In the genomic region with DNA sequence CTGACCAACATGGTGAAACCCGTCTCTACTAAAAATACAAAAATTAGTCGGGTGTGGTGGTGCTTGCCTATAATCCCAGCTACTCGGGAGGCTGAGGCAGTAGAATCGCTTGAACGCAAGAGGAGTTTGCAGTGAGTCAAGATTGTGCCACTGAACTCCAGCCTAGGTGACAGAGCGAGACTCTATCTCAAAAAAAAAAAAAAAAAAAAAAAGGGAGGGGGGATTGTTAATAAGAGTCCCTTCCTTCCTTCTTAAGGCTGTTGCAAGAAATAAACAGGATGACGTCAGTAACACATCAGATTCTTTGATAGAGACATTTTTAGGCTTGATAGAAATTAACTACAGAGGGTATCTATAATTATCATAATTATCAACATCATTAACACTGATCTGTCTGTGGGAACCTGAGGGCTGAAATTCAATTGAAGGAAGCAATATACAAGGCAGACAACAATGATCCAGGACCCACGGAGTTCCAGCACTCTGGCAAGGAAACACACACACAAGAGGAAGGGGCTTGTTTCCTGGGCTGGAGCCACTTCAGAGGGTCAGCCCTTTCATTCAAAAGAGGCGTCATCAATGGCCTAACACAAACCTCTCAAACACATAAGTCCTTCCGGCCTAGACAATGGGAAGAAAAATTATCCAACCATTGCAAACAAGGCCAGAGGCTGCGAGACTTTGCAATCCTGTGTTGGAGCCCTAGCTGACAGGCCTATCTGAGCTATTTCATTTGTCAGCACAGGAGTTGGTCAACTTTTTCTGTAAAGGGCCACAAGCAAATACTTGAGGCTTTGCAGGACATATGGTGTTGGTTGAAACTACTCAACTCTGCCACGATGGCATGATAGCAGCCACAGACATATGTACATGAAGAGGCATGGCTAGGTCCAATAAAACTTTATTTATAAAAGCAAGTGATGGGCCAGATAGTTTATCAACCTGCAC, we compare ENCODE assay signal across 1 cellular context.
TF ChIP-seq lines count a peak whose summit lies in the region.

No MANE protein-coding gene starts in this region.

TF ChIP-seq in HepG2, 621 proteins besides CTCF, POLR2A, EP300 and RAD21 (continued from another document and continues in another):
- TF ChIP-seq, protein P1, sequence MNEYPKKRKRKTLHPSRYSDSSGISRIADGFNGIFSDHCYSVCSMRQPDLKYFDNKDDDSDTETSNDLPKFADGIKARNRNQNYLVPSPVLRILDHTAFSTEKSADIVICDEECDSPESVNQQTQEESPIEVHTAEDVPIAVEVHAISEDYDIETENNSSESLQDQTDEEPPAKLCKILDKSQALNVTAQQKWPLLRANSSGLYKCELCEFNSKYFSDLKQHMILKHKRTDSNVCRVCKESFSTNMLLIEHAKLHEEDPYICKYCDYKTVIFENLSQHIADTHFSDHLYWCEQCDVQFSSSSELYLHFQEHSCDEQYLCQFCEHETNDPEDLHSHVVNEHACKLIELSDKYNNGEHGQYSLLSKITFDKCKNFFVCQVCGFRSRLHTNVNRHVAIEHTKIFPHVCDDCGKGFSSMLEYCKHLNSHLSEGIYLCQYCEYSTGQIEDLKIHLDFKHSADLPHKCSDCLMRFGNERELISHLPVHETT (CRISPR knock-in tag; conservative IDR thresholded peaks at IDR 0.05), result no peak
- TF ChIP-seq SRF (IDR thresholded peaks at IDR 0.05; ENCODE audit: low read depth, low read length) (no peak), NFYC (CRISPR knock-in tag; IDR thresholded peaks at IDR 0.05) (no peak), SOX13 (IDR thresholded peaks at IDR 0.05) (peak; percentile 23; the same call in 1 of the 2 replicates), SOX13 (CRISPR knock-in tag; conservative IDR thresholded peaks at IDR 0.05 in 1 of 2, IDR thresholded peaks at IDR 0.05 in 1 of 2) (peak in 1 of 2 experiments; percentile 86; a peak in 2 of 4 replicates), NR2F6 (IDR thresholded peaks at IDR 0.05) (no peak), NR2F6 (CRISPR knock-in tag; IDR thresholded peaks at IDR 0.05) (no peak), ZNF263 (CRISPR knock-in tag; IDR thresholded peaks at IDR 0.05) (no peak), ZNF577 (CRISPR knock-in tag; IDR thresholded peaks at IDR 0.05; ENCODE audit: borderline replicate concordance, low read depth) (no peak), SNRNP70 (IDR thresholded peaks at IDR 0.05; ENCODE audit: low read depth, low read length) (no peak), CEBPB (IDR thresholded peaks at IDR 0.05; ENCODE audit: borderline replicate concordance, low read depth, low read length) (peak; percentile 61; the same call in 1 of the 2 replicates), BHLHE40 (IDR thresholded peaks at IDR 0.05; ENCODE audit: low read length) (no peak), ZC3H13 (CRISPR knock-in tag; IDR thresholded peaks at IDR 0.05) (no peak), GATAD2A (CRISPR knock-in tag; IDR thresholded peaks at IDR 0.05) (no peak), NKX3-1 (CRISPR knock-in tag; IDR thresholded peaks at IDR 0.05) (no peak), ZFP62 (CRISPR knock-in tag; IDR thresholded peaks at IDR 0.05) (no peak), PAX8 (CRISPR knock-in tag; IDR thresholded peaks at IDR 0.05; ENCODE audit: borderline replicate concordance) (no peak), NFE2L2 (IDR thresholded peaks at IDR 0.05; ENCODE audit: low read length) (no peak), TOE1 (CRISPR knock-in tag; IDR thresholded peaks at IDR 0.05) (no peak), CEBPG (CRISPR knock-in tag; IDR thresholded peaks at IDR 0.05) (peak; percentile 62), ZSCAN9 (CRISPR knock-in tag; IDR thresholded peaks at IDR 0.05; ENCODE audit: borderline replicate concordance) (no peak), SOX5 (CRISPR knock-in tag; IDR thresholded peaks at IDR 0.05; ENCODE audit: borderline replicate concordance) (peak; percentile 76; the same call in 1 of the 2 replicates)
- TF ChIP-seq, protein P2, sequence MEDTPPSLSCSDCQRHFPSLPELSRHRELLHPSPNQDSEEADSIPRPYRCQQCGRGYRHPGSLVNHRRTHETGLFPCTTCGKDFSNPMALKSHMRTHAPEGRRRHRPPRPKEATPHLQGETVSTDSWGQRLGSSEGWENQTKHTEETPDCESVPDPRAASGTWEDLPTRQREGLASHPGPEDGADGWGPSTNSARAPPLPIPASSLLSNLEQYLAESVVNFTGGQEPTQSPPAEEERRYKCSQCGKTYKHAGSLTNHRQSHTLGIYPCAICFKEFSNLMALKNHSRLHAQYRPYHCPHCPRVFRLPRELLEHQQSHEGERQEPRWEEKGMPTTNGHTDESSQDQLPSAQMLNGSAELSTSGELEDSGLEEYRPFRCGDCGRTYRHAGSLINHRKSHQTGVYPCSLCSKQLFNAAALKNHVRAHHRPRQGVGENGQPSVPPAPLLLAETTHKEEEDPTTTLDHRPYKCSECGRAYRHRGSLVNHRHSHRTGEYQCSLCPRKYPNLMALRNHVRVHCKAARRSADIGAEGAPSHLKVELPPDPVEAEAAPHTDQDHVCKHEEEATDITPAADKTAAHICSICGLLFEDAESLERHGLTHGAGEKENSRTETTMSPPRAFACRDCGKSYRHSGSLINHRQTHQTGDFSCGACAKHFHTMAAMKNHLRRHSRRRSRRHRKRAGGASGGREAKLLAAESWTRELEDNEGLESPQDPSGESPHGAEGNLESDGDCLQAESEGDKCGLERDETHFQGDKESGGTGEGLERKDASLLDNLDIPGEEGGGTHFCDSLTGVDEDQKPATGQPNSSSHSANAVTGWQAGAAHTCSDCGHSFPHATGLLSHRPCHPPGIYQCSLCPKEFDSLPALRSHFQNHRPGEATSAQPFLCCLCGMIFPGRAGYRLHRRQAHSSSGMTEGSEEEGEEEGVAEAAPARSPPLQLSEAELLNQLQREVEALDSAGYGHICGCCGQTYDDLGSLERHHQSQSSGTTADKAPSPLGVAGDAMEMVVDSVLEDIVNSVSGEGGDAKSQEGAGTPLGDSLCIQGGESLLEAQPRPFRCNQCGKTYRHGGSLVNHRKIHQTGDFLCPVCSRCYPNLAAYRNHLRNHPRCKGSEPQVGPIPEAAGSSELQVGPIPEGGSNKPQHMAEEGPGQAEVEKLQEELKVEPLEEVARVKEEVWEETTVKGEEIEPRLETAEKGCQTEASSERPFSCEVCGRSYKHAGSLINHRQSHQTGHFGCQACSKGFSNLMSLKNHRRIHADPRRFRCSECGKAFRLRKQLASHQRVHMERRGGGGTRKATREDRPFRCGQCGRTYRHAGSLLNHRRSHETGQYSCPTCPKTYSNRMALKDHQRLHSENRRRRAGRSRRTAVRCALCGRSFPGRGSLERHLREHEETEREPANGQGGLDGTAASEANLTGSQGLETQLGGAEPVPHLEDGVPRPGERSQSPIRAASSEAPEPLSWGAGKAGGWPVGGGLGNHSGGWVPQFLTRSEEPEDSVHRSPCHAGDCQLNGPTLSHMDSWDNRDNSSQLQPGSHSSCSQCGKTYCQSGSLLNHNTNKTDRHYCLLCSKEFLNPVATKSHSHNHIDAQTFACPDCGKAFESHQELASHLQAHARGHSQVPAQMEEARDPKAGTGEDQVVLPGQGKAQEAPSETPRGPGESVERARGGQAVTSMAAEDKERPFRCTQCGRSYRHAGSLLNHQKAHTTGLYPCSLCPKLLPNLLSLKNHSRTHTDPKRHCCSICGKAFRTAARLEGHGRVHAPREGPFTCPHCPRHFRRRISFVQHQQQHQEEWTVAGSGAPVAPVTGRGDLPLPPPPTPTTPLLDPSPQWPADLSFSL (CRISPR knock-in tag; IDR thresholded peaks at IDR 0.05), result peak; percentile 41; the same call in 1 of the 2 replicates
- TF ChIP-seq, protein P3, sequence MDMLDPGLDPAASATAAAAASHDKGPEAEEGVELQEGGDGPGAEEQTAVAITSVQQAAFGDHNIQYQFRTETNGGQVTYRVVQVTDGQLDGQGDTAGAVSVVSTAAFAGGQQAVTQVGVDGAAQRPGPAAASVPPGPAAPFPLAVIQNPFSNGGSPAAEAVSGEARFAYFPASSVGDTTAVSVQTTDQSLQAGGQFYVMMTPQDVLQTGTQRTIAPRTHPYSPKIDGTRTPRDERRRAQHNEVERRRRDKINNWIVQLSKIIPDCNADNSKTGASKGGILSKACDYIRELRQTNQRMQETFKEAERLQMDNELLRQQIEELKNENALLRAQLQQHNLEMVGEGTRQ (IDR thresholded peaks at IDR 0.05; ENCODE audit: low read depth, low read length), result no peak
- TF ChIP-seq, protein P3 (CRISPR knock-in tag; IDR thresholded peaks at IDR 0.05; ENCODE audit: borderline replicate concordance), result no peak
- TF ChIP-seq, protein P4, sequence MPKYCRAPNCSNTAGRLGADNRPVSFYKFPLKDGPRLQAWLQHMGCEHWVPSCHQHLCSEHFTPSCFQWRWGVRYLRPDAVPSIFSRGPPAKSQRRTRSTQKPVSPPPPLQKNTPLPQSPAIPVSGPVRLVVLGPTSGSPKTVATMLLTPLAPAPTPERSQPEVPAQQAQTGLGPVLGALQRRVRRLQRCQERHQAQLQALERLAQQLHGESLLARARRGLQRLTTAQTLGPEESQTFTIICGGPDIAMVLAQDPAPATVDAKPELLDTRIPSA (CRISPR knock-in tag; IDR thresholded peaks at IDR 0.05; ENCODE audit: borderline replicate concordance), result no peak
- TF ChIP-seq, protein P5, sequence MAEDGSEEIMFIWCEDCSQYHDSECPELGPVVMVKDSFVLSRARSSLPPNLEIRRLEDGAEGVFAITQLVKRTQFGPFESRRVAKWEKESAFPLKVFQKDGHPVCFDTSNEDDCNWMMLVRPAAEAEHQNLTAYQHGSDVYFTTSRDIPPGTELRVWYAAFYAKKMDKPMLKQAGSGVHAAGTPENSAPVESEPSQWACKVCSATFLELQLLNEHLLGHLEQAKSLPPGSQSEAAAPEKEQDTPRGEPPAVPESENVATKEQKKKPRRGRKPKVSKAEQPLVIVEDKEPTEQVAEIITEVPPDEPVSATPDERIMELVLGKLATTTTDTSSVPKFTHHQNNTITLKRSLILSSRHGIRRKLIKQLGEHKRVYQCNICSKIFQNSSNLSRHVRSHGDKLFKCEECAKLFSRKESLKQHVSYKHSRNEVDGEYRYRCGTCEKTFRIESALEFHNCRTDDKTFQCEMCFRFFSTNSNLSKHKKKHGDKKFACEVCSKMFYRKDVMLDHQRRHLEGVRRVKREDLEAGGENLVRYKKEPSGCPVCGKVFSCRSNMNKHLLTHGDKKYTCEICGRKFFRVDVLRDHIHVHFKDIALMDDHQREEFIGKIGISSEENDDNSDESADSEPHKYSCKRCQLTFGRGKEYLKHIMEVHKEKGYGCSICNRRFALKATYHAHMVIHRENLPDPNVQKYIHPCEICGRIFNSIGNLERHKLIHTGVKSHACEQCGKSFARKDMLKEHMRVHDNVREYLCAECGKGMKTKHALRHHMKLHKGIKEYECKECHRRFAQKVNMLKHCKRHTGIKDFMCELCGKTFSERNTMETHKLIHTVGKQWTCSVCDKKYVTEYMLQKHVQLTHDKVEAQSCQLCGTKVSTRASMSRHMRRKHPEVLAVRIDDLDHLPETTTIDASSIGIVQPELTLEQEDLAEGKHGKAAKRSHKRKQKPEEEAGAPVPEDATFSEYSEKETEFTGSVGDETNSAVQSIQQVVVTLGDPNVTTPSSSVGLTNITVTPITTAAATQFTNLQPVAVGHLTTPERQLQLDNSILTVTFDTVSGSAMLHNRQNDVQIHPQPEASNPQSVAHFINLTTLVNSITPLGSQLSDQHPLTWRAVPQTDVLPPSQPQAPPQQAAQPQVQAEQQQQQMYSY (CRISPR knock-in tag; IDR thresholded peaks at IDR 0.05), result no peak
- TF ChIP-seq, protein P6, sequence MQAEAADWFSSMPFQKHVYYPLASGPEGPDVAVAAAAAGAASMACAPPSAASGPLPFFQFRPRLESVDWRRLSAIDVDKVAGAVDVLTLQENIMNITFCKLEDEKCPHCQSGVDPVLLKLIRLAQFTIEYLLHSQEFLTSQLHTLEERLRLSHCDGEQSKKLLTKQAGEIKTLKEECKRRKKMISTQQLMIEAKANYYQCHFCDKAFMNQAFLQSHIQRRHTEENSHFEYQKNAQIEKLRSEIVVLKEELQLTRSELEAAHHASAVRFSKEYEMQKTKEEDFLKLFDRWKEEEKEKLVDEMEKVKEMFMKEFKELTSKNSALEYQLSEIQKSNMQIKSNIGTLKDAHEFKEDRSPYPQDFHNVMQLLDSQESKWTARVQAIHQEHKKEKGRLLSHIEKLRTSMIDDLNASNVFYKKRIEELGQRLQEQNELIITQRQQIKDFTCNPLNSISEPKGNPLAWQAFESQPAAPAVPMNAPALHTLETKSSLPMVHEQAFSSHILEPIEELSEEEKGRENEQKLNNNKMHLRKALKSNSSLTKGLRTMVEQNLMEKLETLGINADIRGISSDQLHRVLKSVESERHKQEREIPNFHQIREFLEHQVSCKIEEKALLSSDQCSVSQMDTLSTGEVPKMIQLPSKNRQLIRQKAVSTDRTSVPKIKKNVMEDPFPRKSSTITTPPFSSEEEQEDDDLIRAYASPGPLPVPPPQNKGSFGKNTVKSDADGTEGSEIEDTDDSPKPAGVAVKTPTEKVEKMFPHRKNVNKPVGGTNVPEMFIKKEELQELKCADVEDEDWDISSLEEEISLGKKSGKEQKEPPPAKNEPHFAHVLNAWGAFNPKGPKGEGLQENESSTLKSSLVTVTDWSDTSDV (CRISPR knock-in tag; IDR thresholded peaks at IDR 0.05), result no peak
- TF ChIP-seq, protein P7, sequence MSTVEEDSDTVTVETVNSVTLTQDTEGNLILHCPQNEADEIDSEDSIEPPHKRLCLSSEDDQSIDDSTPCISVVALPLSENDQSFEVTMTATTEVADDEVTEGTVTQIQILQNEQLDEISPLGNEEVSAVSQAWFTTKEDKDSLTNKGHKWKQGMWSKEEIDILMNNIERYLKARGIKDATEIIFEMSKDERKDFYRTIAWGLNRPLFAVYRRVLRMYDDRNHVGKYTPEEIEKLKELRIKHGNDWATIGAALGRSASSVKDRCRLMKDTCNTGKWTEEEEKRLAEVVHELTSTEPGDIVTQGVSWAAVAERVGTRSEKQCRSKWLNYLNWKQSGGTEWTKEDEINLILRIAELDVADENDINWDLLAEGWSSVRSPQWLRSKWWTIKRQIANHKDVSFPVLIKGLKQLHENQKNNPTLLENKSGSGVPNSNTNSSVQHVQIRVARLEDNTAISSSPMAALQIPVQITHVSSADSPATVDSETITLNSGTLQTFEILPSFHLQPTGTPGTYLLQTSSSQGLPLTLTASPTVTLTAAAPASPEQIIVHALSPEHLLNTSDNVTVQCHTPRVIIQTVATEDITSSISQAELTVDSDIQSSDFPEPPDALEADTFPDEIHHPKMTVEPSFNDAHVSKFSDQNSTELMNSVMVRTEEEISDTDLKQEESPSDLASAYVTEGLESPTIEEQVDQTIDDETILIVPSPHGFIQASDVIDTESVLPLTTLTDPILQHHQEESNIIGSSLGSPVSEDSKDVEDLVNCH (CRISPR knock-in tag; IDR thresholded peaks at IDR 0.05), result no peak
- TF ChIP-seq, protein P8, sequence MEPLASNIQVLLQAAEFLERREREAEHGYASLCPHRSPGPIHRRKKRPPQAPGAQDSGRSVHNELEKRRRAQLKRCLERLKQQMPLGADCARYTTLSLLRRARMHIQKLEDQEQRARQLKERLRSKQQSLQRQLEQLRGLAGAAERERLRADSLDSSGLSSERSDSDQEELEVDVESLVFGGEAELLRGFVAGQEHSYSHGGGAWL (CRISPR knock-in tag; IDR thresholded peaks at IDR 0.05), result no peak
- TF ChIP-seq, protein P9, sequence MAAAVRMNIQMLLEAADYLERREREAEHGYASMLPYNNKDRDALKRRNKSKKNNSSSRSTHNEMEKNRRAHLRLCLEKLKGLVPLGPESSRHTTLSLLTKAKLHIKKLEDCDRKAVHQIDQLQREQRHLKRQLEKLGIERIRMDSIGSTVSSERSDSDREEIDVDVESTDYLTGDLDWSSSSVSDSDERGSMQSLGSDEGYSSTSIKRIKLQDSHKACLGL (CRISPR knock-in tag; IDR thresholded peaks at IDR 0.05), result no peak
- TF ChIP-seq, protein P10, sequence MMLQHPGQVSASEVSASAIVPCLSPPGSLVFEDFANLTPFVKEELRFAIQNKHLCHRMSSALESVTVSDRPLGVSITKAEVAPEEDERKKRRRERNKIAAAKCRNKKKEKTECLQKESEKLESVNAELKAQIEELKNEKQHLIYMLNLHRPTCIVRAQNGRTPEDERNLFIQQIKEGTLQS (CRISPR knock-in tag; IDR thresholded peaks at IDR 0.05), result no peak
